2 cellular contexts compared by ENCODE assay signal in the genomic region with DNA sequence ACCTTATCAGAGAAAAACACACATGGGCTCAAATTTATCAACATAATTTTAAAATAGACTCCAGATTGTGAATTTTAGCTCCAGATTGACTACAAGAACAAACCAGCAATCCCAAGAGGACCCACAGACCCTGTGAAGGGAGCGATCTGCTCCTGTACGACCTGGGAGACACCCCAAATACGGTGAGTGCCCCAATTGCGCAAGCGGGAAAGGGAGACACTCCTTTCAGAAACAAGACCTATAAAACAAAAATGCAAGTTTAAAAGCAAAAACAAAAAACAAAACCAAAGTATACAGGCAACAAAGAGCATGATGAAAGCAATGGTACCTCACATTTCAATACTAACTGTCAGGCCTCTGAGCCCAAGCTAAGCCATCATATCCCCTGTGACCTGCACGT.
TF ChIP-seq lines count a peak whose summit lies in the region.

No MANE protein-coding gene starts in this region.

TF ChIP-seq in A549, 52 proteins besides CTCF, POLR2A, EP300 and RAD21:
- TF ChIP-seq HDAC2 (IDR thresholded peaks at IDR 0.05), result no peak
- peak; percentile 40 to 68; a peak in 3 of 4 replicates for TF ChIP-seq CEBPB (IDR thresholded peaks at IDR 0.05)
- TF ChIP-seq CBX2 (IDR thresholded peaks at IDR 0.05; ENCODE audit: borderline replicate concordance, low read depth), result no peak
- TF ChIP-seq JUNB (IDR thresholded peaks at IDR 0.05), result no peak
- no peak for TF ChIP-seq RCOR1 (IDR thresholded peaks at IDR 0.05; ENCODE audit: low read depth, low read length)
- TF ChIP-seq TP53 (CRISPR knock-in tag; IDR thresholded peaks at IDR 0.05), result no peak

TF ChIP-seq in IMR-90, 13 proteins besides CTCF, POLR2A, EP300 and RAD21:
- TF ChIP-seq CHD1 (IDR thresholded peaks at IDR 0.05; ENCODE audit: low read depth, low read length) (no peak), CEBPB (IDR thresholded peaks at IDR 0.05; ENCODE audit: low read depth, low read length) (peak; percentile 52)
